ENCODE assay signal across 8 cellular contexts in genomic region chr20:57711311-57711712, GRCh38. TPM values are rescaled to one million over a fixed set of nuclear protein-coding genes. Genes with fewer than 3 reads are reported as not detected.
DNase-seq lines count a peak whose midpoint lies in the region; ATAC-seq and TF ChIP-seq lines count a peak whose summit lies in the region.

No MANE protein-coding gene starts in this region.

- H3K4me3 ChIP-seq in Loucy (ENCODE audit: low read length, poor library complexity, severe bottlenecking) = peak overlapping the region; percentile 73
- H3K4me3 ChIP-seq in effector memory CD4-positive, alpha-beta T cell (ENCODE audit: insufficient read depth, low read depth, low read length, poor library complexity, severe bottlenecking) = no peak overlapping the region
- peak overlapping the region; percentile 99 for H3K4me3 ChIP-seq in parathyroid adenoma (ENCODE audit: low read depth, low read length)
- no peak overlapping the region for H3K4me3 ChIP-seq in MG63

- no peaks in the 10 kb centered on the region for H3K27me3 Mint-ChIP-seq in CD4-positive, alpha-beta T cell

- no peak for DNase-seq in CD4-positive, alpha-beta T cell
- no peak for DNase-seq in effector memory CD4-positive, alpha-beta T cell
- DNase-seq in MG63 (no peak), NCI-H345 (lab: John Stamatoyannopoulos, UW) (no peak), DMS 273 (lab: John Stamatoyannopoulos, UW; ENCODE audit: unreplicated experiment) (no peak)

- H4K20me1 ChIP-seq in Loucy (ENCODE audit: insufficient read depth, low read length, poor library complexity, severe bottlenecking) = peaks cover 15% of the 10 kb centered on the region

- H3K9me2 ChIP-seq in Loucy (replicated peaks; ENCODE audit: low read depth, low read length) = no peaks in the 10 kb centered on the region

- H2AFZ ChIP-seq in Loucy (ENCODE audit: low read length) = no peak overlapping the region
- peak overlapping the region; percentile 99 for H2AFZ ChIP-seq in parathyroid adenoma

- H3K27ac ChIP-seq in CD4-positive, alpha-beta T cell (ENCODE audit: low read depth, low read length) = peak overlapping the region; percentile 84
- H3K27ac ChIP-seq in effector memory CD4-positive, alpha-beta T cell (ENCODE audit: insufficient read depth, low read length, poor library complexity, severe bottlenecking) = peak overlapping the region; percentile 79
- H3K27ac ChIP-seq in parathyroid adenoma = no peak overlapping the region

- H3K79me2 ChIP-seq in Loucy (ENCODE audit: insufficient read depth, low read length) (peaks cover 27% of the 10 kb centered on the region; the same call in 1 of the 2 replicates), parathyroid adenoma (no peaks in the 10 kb centered on the region)

- ATAC-seq in CD4-positive, alpha-beta T cell (ENCODE audit: poor library complexity) = no peak
- no peak for ATAC-seq in HG03045 (IDR thresholded peaks at IDR 0.05; ENCODE audit: unreplicated experiment)

- H3K4me1 ChIP-seq in Loucy (ENCODE audit: insufficient read depth, low read length, poor library complexity, severe bottlenecking) = peaks cover 12% of the 10 kb centered on the region
- H3K4me1 ChIP-seq in effector memory CD4-positive, alpha-beta T cell (ENCODE audit: control insufficient read depth, insufficient read depth, low read length, poor library complexity, severe bottlenecking) = peaks cover 15% of the 10 kb centered on the region
- peaks cover 8% of the 10 kb centered on the region for H3K4me1 ChIP-seq in parathyroid adenoma

- no peaks in the 10 kb centered on the region for H3K9me3 ChIP-seq in CD4-positive, alpha-beta T cell (ENCODE audit: control insufficient read depth, low read length)
- no peaks in the 10 kb centered on the region for H3K9me3 ChIP-seq in Loucy (ENCODE audit: insufficient read depth, low read depth, low read length)
- no peaks in the 10 kb centered on the region for H3K9me3 ChIP-seq in effector memory CD4-positive, alpha-beta T cell (ENCODE audit: control insufficient read depth, low read length)
- H3K9me3 ChIP-seq in parathyroid adenoma (ENCODE audit: control insufficient read depth, low read length) = no peaks in the 10 kb centered on the region
- H3K9me3 ChIP-seq in MG63 = no peaks in the 10 kb centered on the region

- H3K36me3 Mint-ChIP-seq in CD4-positive, alpha-beta T cell (ENCODE audit: low read depth) = peaks cover 9% of the 10 kb centered on the region

- no peaks in the 10 kb centered on the region for H3K36me3 ChIP-seq in Loucy (ENCODE audit: insufficient read depth, low read length)
- no peaks in the 10 kb centered on the region for H3K36me3 ChIP-seq in effector memory CD4-positive, alpha-beta T cell (ENCODE audit: control insufficient read depth, insufficient read depth, low read length)
- H3K36me3 ChIP-seq in parathyroid adenoma (ENCODE audit: control insufficient read depth, insufficient read depth, low read length) = no peaks in the 10 kb centered on the region
- H3K36me3 ChIP-seq in MG63 = no peaks in the 10 kb centered on the region

- H3K27me3 ChIP-seq in CD4-positive, alpha-beta T cell (ENCODE audit: control insufficient read depth, insufficient read depth, low read length) = no peaks in the 10 kb centered on the region
- no peaks in the 10 kb centered on the region for H3K27me3 ChIP-seq in Loucy (ENCODE audit: insufficient read depth, low read length, poor library complexity, severe bottlenecking)
- H3K27me3 ChIP-seq in effector memory CD4-positive, alpha-beta T cell (replicated peaks; ENCODE audit: control insufficient read depth, insufficient read depth, low read length, poor library complexity, severe bottlenecking) = no peaks in the 10 kb centered on the region
- H3K27me3 ChIP-seq in parathyroid adenoma (ENCODE audit: control insufficient read depth, insufficient read depth, low read length) = no peaks in the 10 kb centered on the region
- no peaks in the 10 kb centered on the region for H3K27me3 ChIP-seq in MG63

- H3K9ac ChIP-seq in Loucy (ENCODE audit: low read depth, low read length, poor library complexity, severe bottlenecking) (no peak overlapping the region), parathyroid adenoma (no peak overlapping the region)

- CTCF ChIA-PET in CD4-positive, alpha-beta T cell (lab: Charles Lee) = interaction anchor here (0.7 to 1.0 kb wide), 2 partner anchors 30 to 65 kb away, joined by 3 read pairs; no protein-coding TSS in a partner anchor

- intact Hi-C loops in CD4-positive, alpha-beta T cell (cut with DNase I, micrococcal nuclease) = loop anchor here (5.0 to 10.0 kb wide), 5 partner anchors 314 to 1551 kb away; partner anchors contain the start of genes RBM38 (in 1 of the 2), STX16 (in 1 of the 2) and VAPB (in 1 of the 2)

- H3K4me2 ChIP-seq in Loucy (ENCODE audit: low read depth, low read length, poor library complexity, severe bottlenecking) = peak overlapping the region; percentile 66
- H3K4me2 ChIP-seq in parathyroid adenoma (ENCODE audit: low read length) = peak overlapping the region; percentile 100

- H3F3A ChIP-seq in Loucy (ENCODE audit: low read depth) = no peaks in the 10 kb centered on the region

- H3K27ac Mint-ChIP-seq in CD4-positive, alpha-beta T cell = peak overlapping the region; percentile 95

- H3K9me3 Mint-ChIP-seq in CD4-positive, alpha-beta T cell = no peaks in the 10 kb centered on the region

- TF ChIP-seq CTCF in CD4-positive, alpha-beta T cell (IDR thresholded peaks at IDR 0.05) = no peak
- TF ChIP-seq CTCF in Loucy (conservative IDR thresholded peaks at IDR 0.05; ENCODE audit: low read length) = peak; percentile 43
- no peak for TF ChIP-seq CTCF in parathyroid adenoma (IDR thresholded peaks at IDR 0.05)

- peaks cover 50% of the 10 kb centered on the region for H3K4me1 Mint-ChIP-seq in CD4-positive, alpha-beta T cell (ENCODE audit: low read depth)

- POLR2A ChIA-PET in CD4-positive, alpha-beta T cell (lab: Charles Lee) = interaction anchor here (0.9 to 2.3 kb wide), 7 partner anchors 13 to 1178 kb away, joined by 3 to 29 read pairs (median 7); partner anchors contain the start of gene ZBP1

- peak overlapping the region; percentile 97 for H3K4me3 Mint-ChIP-seq in CD4-positive, alpha-beta T cell

RNA-seq across cellular contexts. Expression of gene PMEPA1, which starts 1.5 kb away (rescaled TPM):
- total RNA-seq in CD4-positive, alpha-beta T cell = 10 to 100 TPM; 15.7 to 18.0 TPM
- total RNA-seq in MG63 (2014; rRNA removed; shearing (Covaris generic); ENCODE audit: low replicate concordance) = 3.3 and 3.4 TPM in 2 replicates

Comparison
In these comparisons a context has a peak if more than half of its experiments do, and no peak if none do; other contexts are left out.
1. H3K4me3 ChIP-seq: peak in Loucy (single experiment) and parathyroid adenoma (single experiment); none in effector memory CD4-positive, alpha-beta T cell (single experiment) and MG63 (single experiment).